Comparison of ENCODE assay signal across 1 cellular context in the genomic region with DNA sequence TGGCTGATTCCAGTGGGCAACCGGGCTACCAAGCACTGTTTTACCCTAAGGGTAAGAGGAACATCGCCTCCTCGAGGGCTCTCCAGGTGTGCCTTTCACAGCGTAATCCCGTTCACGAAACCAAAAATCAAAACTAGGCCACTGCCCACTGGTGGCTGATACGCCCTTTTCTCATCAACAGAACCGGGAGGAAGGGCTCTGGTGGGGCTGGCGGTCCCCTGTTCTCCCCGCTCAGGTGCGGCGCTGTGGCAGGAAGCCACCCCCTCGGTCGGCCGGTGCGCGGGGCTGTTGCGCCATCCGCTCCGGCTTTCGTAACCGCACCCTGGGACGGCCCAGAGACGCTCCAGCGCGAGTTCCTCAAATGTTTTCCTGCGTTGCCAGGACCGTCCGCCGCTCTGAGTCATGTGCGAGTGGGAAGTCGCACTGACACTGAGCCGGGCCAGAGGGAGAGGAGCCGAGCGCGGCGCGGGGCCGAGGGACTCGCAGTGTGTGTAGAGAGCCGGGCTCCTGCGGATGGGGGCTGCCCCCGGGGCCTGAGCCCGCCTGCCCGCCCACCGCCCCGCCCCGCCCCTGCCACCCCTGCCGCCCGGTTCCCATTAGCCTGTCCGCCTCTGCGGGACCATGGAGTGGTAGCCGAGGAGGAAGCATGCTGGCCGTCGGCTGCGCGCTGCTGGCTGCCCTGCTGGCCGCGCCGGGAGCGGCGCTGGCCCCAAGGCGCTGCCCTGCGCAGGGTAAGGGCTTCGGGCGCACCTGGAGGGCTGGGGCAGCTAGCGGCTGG.
TF ChIP-seq lines count a peak whose summit lies in the region.

Gene IL6R (plus strand): TSS at position 360 of the 778 bp plus-strand sequence. CDS start 287 bp downstream, at position 647.

TF ChIP-seq in HepG2, 621 proteins besides CTCF, POLR2A, EP300 and RAD21 (continued from another document and continues in another):
- TF ChIP-seq CSRNP1 (CRISPR knock-in tag; IDR thresholded peaks at IDR 0.05): no peak
- no peak for TF ChIP-seq CHD4 (IDR thresholded peaks at IDR 0.05; ENCODE audit: borderline replicate concordance, low read length)
- TF ChIP-seq FOXA1 (IDR thresholded peaks at IDR 0.05): no peak
- TF ChIP-seq FOXA1 (CRISPR knock-in tag; IDR thresholded peaks at IDR 0.05): 0 out of 2 replicates have a peak, but pooled peaks have one; percentile 12
- no peak for TF ChIP-seq CBX1 (IDR thresholded peaks at IDR 0.05; ENCODE audit: low read depth)
- no peak for TF ChIP-seq PREB (CRISPR knock-in tag; IDR thresholded peaks at IDR 0.05)
- TF ChIP-seq ZBTB38 (CRISPR knock-in tag; IDR thresholded peaks at IDR 0.05): 0 out of 2 replicates have a peak, but pooled peaks have one; percentile 9
- TF ChIP-seq ZBTB10 (CRISPR knock-in tag; IDR thresholded peaks at IDR 0.05; ENCODE audit: borderline replicate concordance): no peak
- no peak for TF ChIP-seq ZNF576 (CRISPR knock-in tag; IDR thresholded peaks at IDR 0.05)
- peak; percentile 68; the same call in 1 of the 2 replicates for TF ChIP-seq ZNF580 (CRISPR knock-in tag; IDR thresholded peaks at IDR 0.05; ENCODE audit: borderline replicate concordance, low read depth)
- TF ChIP-seq ZNF746 (CRISPR knock-in tag; IDR thresholded peaks at IDR 0.05): no peak
- no peak for TF ChIP-seq JUND (CRISPR knock-in tag; IDR thresholded peaks at IDR 0.05)
- no peak for TF ChIP-seq SYNCRIP (IDR thresholded peaks at IDR 0.05; ENCODE audit: insufficient read depth, low read depth, low read length)
- no peak for TF ChIP-seq ZNF225 (CRISPR knock-in tag; IDR thresholded peaks at IDR 0.05)
- no peak for TF ChIP-seq ZFP41 (CRISPR knock-in tag; IDR thresholded peaks at IDR 0.05; ENCODE audit: borderline replicate concordance)
- no peak for TF ChIP-seq HOXA9 (CRISPR knock-in tag; IDR thresholded peaks at IDR 0.05; ENCODE audit: borderline replicate concordance)
- no peak for TF ChIP-seq CENPX (CRISPR knock-in tag; IDR thresholded peaks at IDR 0.05)
- TF ChIP-seq ZNF605 (CRISPR knock-in tag; IDR thresholded peaks at IDR 0.05): no peak
- no peak for TF ChIP-seq TEAD2 (CRISPR knock-in tag; IDR thresholded peaks at IDR 0.05)
- no peak; the same call in 1 of the 2 replicates for TF ChIP-seq POLR2AphosphoS5 (IDR thresholded peaks at IDR 0.05; ENCODE audit: low read depth, low read length)
- TF ChIP-seq MATR3 (CRISPR knock-in tag; IDR thresholded peaks at IDR 0.05): no peak
- TF ChIP-seq CAMTA2 (CRISPR knock-in tag; IDR thresholded peaks at IDR 0.05; ENCODE audit: borderline replicate concordance): no peak
- peak; percentile 87 for TF ChIP-seq ZNF777 (CRISPR knock-in tag; IDR thresholded peaks at IDR 0.05)
- TF ChIP-seq SNRNP70 (IDR thresholded peaks at IDR 0.05; ENCODE audit: low read depth, low read length): no peak
- TF ChIP-seq TBX3 (IDR thresholded peaks at IDR 0.05; ENCODE audit: borderline replicate concordance): no peak
- TF ChIP-seq MED1 (CRISPR knock-in tag; IDR thresholded peaks at IDR 0.05): peak; percentile 54; the same call in 1 of the 2 replicates
- no peak for TF ChIP-seq MBD4 (IDR thresholded peaks at IDR 0.05; ENCODE audit: borderline replicate concordance, low read length)
- peak; percentile 82; the same call in 1 of the 2 replicates for TF ChIP-seq ZNF543 (CRISPR knock-in tag; IDR thresholded peaks at IDR 0.05)
- no peak; the same call in 1 of the 2 replicates for TF ChIP-seq ZBTB8A (CRISPR knock-in tag; IDR thresholded peaks at IDR 0.05; ENCODE audit: borderline replicate concordance, low read depth)
- TF ChIP-seq TFE3 (CRISPR knock-in tag; IDR thresholded peaks at IDR 0.05): peak; percentile 58
- TF ChIP-seq ZNF282 (IDR thresholded peaks at IDR 0.05; ENCODE audit: partially characterized antibody): no peak
- TF ChIP-seq HNRNPH1 (optimal IDR thresholded peaks at IDR 0.05; ENCODE audit: low read depth, low read length): no peak
- TF ChIP-seq ZNF121 (CRISPR knock-in tag; IDR thresholded peaks at IDR 0.05): no peak
- no peak for TF ChIP-seq SMYD3 (CRISPR knock-in tag; IDR thresholded peaks at IDR 0.05)
- TF ChIP-seq RFXAP (CRISPR knock-in tag; IDR thresholded peaks at IDR 0.05; ENCODE audit: borderline replicate concordance): no peak
- TF ChIP-seq ATRX (CRISPR knock-in tag; IDR thresholded peaks at IDR 0.05; ENCODE audit: borderline replicate concordance): no peak
- TF ChIP-seq DRAP1 (CRISPR knock-in tag; IDR thresholded peaks at IDR 0.05): peak; percentile 54; the same call in 1 of the 2 replicates
- TF ChIP-seq THYN1 (CRISPR knock-in tag; IDR thresholded peaks at IDR 0.05; ENCODE audit: borderline replicate concordance, low read depth): no peak
- TF ChIP-seq NR2F2 (IDR thresholded peaks at IDR 0.05; ENCODE audit: borderline replicate concordance, low read depth): no peak
- TF ChIP-seq BRD4 (CRISPR knock-in tag; IDR thresholded peaks at IDR 0.05): no peak
- TF ChIP-seq RFX5 (IDR thresholded peaks at IDR 0.05; ENCODE audit: low read depth, low read length): no peak
- TF ChIP-seq, protein P1, sequence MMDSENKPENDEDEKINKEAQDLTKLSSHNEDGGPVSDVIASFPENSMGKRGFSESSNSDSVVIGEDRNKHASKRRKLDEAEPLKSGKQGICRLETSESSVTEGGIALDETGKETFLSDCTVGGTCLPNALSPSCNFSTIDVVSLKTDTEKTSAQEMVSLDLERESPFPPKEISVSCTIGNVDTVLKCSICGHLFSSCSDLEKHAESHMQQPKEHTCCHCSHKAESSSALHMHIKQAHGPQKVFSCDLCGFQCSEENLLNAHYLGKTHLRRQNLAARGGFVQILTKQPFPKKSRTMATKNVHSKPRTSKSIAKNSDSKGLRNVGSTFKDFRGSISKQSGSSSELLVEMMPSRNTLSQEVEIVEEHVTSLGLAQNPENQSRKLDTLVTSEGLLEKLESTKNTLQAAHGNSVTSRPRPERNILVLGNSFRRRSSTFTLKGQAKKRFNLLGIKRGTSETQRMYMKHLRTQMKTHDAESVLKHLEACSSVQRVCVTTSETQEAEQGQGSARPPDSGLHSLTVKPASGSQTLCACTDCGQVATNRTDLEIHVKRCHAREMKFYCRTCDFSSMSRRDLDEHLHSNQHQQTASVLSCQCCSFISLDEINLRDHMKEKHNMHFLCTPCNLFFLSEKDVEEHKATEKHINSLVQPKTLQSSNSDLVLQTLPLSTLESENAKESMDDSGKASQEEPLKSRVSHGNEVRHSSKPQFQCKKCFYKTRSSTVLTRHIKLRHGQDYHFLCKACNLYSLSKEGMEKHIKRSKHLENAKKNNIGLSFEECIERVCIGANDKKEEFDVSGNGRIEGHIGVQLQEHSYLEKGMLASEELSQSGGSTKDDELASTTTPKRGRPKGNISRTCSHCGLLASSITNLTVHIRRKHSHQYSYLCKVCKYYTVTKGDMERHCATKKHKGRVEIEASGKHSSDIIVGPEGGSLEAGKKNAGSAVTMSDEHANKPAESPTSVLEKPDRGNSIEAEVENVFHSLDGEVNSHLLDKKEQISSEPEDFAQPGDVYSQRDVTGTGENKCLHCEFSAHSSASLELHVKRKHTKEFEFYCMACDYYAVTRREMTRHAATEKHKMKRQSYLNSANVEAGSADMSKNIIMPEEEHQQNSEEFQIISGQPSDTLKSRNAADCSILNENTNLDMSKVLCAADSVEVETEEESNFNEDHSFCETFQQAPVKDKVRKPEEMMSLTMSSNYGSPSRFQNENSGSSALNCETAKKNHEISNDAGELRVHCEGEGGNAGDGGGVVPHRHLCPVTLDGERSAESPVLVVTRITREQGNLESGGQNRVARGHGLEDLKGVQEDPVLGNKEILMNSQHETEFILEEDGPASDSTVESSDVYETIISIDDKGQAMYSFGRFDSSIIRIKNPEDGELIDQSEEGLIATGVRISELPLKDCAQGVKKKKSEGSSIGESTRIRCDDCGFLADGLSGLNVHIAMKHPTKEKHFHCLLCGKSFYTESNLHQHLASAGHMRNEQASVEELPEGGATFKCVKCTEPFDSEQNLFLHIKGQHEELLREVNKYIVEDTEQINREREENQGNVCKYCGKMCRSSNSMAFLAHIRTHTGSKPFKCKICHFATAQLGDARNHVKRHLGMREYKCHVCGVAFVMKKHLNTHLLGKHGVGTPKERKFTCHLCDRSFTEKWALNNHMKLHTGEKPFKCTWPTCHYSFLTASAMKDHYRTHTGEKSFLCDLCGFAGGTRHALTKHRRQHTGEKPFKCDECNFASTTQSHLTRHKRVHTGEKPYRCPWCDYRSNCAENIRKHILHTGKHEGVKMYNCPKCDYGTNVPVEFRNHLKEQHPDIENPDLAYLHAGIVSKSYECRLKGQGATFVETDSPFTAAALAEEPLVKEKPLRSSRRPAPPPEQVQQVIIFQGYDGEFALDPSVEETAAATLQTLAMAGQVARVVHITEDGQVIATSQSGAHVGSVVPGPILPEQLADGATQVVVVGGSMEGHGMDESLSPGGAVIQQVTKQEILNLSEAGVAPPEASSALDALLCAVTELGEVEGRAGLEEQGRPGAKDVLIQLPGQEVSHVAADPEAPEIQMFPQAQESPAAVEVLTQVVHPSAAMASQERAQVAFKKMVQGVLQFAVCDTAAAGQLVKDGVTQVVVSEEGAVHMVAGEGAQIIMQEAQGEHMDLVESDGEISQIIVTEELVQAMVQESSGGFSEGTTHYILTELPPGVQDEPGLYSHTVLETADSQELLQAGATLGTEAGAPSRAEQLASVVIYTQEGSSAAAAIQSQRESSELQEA (CRISPR knock-in tag; IDR thresholded peaks at IDR 0.05; ENCODE audit: not compliant biosample characterization): peak; percentile 58
- TF ChIP-seq FLYWCH1 (CRISPR knock-in tag; IDR thresholded peaks at IDR 0.05): no peak
- TF ChIP-seq MAFF (IDR thresholded peaks at IDR 0.05; ENCODE audit: low read depth, low read length): no peak
- no peak for TF ChIP-seq GFI1 (CRISPR knock-in tag; IDR thresholded peaks at IDR 0.05; ENCODE audit: borderline replicate concordance)
- no peak for TF ChIP-seq ZNF253 (CRISPR knock-in tag; IDR thresholded peaks at IDR 0.05; ENCODE audit: borderline replicate concordance)
